ENCODE assay signal across 29 cellular contexts in the genomic region with DNA sequence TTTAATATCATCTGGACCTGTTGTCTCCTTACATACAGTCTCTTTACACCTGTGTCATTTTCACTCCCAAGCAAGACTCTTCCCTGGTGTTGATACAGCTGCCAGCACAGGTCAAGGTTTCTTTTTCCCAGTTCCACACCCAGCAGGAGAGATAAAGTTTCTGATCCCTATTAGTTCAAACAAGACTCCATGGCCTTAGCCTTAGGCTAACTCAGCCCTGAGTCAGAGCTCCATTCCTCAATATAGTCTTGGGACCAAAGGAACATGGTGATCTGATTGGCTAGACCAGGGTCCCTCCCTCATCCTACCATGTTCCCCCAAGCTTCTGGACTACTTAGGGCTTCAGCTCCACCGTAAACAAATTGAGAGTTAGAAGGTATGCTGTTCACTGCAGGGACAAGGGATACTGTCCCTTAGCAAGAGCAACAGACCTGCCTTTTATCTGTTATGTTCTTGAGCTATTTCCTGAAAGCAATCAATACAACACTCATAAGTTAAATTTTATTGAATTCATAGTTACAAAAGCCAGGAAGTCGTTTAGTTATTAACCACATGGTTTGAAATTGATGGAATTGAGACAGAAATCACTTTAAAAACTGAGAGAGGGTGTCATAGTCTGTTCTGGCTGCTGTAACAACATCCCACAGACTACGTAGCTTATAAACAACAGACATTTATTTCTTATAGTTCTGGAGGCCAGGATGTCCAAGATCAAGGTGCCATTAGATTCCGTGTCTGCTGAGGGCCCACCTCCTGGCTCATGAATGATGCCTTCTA. TPM values are rescaled to one million over a fixed set of nuclear protein-coding genes. Genes with fewer than 3 reads are reported as not detected.
A peak's percentile ranks its signal among the peaks of the same experiment; 100 is the strongest.
DNase-seq lines count a peak whose midpoint lies in the region; ATAC-seq and TF ChIP-seq lines count a peak whose summit lies in the region.
"Had no signal": no experiment of that assay in that cellular context is flagged by ENCODE, and none has a peak within 500 bp of the region (broad histone marks: within the 10 kb centered on the region; RNA-seq: fewer than 3 reads in every experiment).

No MANE protein-coding gene starts in this region.

- no peak overlapping the region for H4K8ac ChIP-seq in trophoblast cell (ENCODE audit: low read depth, low read length)

- H3K4me3 Mint-ChIP-seq in activated CD4-positive, alpha-beta T cell treated with anti-CD3 and anti-CD28 coated beads, Interleukin-2, amount 10 ng/mL, durations not matched to agents 24 days and 14 days: no peak overlapping the region
- H3K4me3 Mint-ChIP-seq: activated CD4-positive, alpha-beta T cell treated with anti-CD3 and anti-CD28 coated beads for 36 hours; activated naive CD8-positive, alpha-beta T cell; CD4-positive, alpha-beta memory T cell; naive thymus-derived CD8-positive, alpha-beta T cell had no signal

- H3K4me1 ChIP-seq in Peyer's patch (peaks cover 0 to 26% (median 5%) of the 10 kb centered on the region in 4 donors), trophoblast cell (ENCODE audit: control insufficient read depth in 1 of 2, insufficient read depth in 2 of 2, low read length in 2 of 2) (peaks cover 0 to 3% of the 10 kb centered on the region in 2 experiments)
- H3K4me1 ChIP-seq: breast epithelium, uterus had no signal

- H3K27ac Mint-ChIP-seq in activated CD4-positive, alpha-beta T cell treated with anti-CD3 and anti-CD28 coated beads, Interleukin-2, amount 10 ng/mL, durations not matched to agents 24 days and 14 days: no peak overlapping the region
- H3K27ac Mint-ChIP-seq: activated CD4-positive, alpha-beta T cell treated with anti-CD3 and anti-CD28 coated beads for 36 hours; activated naive CD8-positive, alpha-beta T cell; CD4-positive, alpha-beta memory T cell had no signal

- peaks cover 3% of the 10 kb centered on the region for H3K9me3 Mint-ChIP-seq in activated CD4-positive, alpha-beta T cell treated with anti-CD3 and anti-CD28 coated beads, Interleukin-2, amount 10 ng/mL, durations not matched to agents 24 days and 14 days

- H3K9me3 ChIP-seq in Peyer's patch (no peaks in the 10 kb centered on the region), trophoblast cell (ENCODE audit: insufficient read depth, low read depth, low read length) (no peaks in the 10 kb centered on the region)
- H3K9me3 ChIP-seq: breast epithelium had no signal

- H4K12ac ChIP-seq in trophoblast cell (ENCODE audit: low read depth, low read length): no peak overlapping the region

- H3K18ac ChIP-seq in trophoblast cell (ENCODE audit: low read length): no peak overlapping the region

- H3K27me3 Mint-ChIP-seq in activated CD4-positive, alpha-beta T cell treated with anti-CD3 and anti-CD28 coated beads, Interleukin-2, amount 10 ng/mL, durations not matched to agents 24 days and 14 days: peaks cover 4% of the 10 kb centered on the region
- H3K27me3 Mint-ChIP-seq: activated CD4-positive, alpha-beta T cell treated with anti-CD3 and anti-CD28 coated beads for 36 hours; activated naive CD8-positive, alpha-beta T cell; CD4-positive, alpha-beta memory T cell; naive thymus-derived CD8-positive, alpha-beta T cell had no signal

- no peak for ATAC-seq in GM18517 (IDR thresholded peaks at IDR 0.05; ENCODE audit: unreplicated experiment)
- ATAC-seq: activated CD4-positive, alpha-beta T cell treated with anti-CD3 and anti-CD28 coated beads for 36 hours; left ventricle myocardium superior; naive thymus-derived CD8-positive, alpha-beta T cell had no signal

- WGBS in trophoblast cell (ENCODE audit: extremely low coverage, insufficient coverage, insufficient read length): no CpG with 5 or more reads among the region's 4 CpGs

- H3K4ac ChIP-seq in trophoblast cell (ENCODE audit: low read depth, low read length): no peak overlapping the region

- H3K36me3 Mint-ChIP-seq in activated CD4-positive, alpha-beta T cell treated with anti-CD3 and anti-CD28 coated beads, Interleukin-2, amount 10 ng/mL, durations not matched to agents 24 days and 14 days (ENCODE audit: low read depth): no peaks in the 10 kb centered on the region
- H3K36me3 Mint-ChIP-seq: CD4-positive, alpha-beta memory T cell had no signal

- DNase-seq in ELF-1 (ENCODE audit: low read depth, low spot score) (peak; percentile 13), Peyer's patch (peak in 1 of 3 donors; percentile 73), kidney tubule cell (ENCODE audit: low spot score) (peak; percentile 81), trophoblast cell (peak; percentile 52 to 78), NCI-H1092 (lab: John Stamatoyannopoulos, UW) (no peak)
- no peak for DNase-seq in activated CD4-positive, alpha-beta T cell treated with anti-CD3 and anti-CD28 coated beads, Interleukin-2, amount 10 ng/mL, durations not matched to agents 24 days and 14 days
- no peak for DNase-seq in activated CD4-positive, alpha-beta T cell treated with anti-CD3 and anti-CD28 coated beads, Interleukin-2, amount 50 U/mL, for 4 hours
- DNase-seq: activated CD4-positive, alpha-beta T cell treated with anti-CD3 and anti-CD28 coated beads for 36 hours; activated effector memory CD4-positive, alpha-beta T cell treated with Interleukin-2 at 50 U/mL for 16 hours; CD4-positive, alpha-beta memory T cell; DMS 273 treated with DMSO at 0.1 percent for 48 hours; effector CD4-positive, alpha-beta T cell; erythroblast; HCEC 1CT; left ventricle myocardium superior; naive thymus-derived CD8-positive, alpha-beta T cell; NCI-H1436 treated with DMSO at 0.1 percent for 48 hours; NCI-H2107; nucleus accumbens; stimulated activated naive CD4-positive, alpha-beta T cell; SW 1271; T-helper 9 cell; uterus had no signal

- H2BK12ac ChIP-seq in trophoblast cell (ENCODE audit: low read length): no peak overlapping the region

- no peaks in the 10 kb centered on the region for H3K79me1 ChIP-seq in trophoblast cell (ENCODE audit: low read length)

- no peak overlapping the region for H3K4me2 ChIP-seq in trophoblast cell (ENCODE audit: low read length)
- H3K4me2 ChIP-seq: KMS-11 had no signal

- intact Hi-C loops in activated CD4-positive, alpha-beta T cell treated with anti-CD3 and anti-CD28 coated beads, Interleukin-2, amount 10 ng/mL, durations not matched to agents 24 days and 14 days (cut with micrococcal nuclease): no loop called here

- H3K23ac ChIP-seq in trophoblast cell (ENCODE audit: low read length): no peak overlapping the region

- H3K14ac ChIP-seq in trophoblast cell (ENCODE audit: low read length): no peak overlapping the region

- TF ChIP-seq CTCF in Peyer's patch (IDR thresholded peaks at IDR 0.05): peak in 2 of 6 experiments; percentile 2 to 15

- H4K91ac ChIP-seq in trophoblast cell (ENCODE audit: low read depth, low read length): no peak overlapping the region

- H3K4me3 ChIP-seq in Peyer's patch: no peak overlapping the region
- no peak overlapping the region for H3K4me3 ChIP-seq in trophoblast cell (ENCODE audit: low read depth, low read length)
- H3K4me3 ChIP-seq: breast epithelium, skin epidermis, uterus had no signal

- H3K27ac ChIP-seq in Peyer's patch: peak overlapping the region in 3 of 4 donors; percentile 58 to 85 (median 81)
- H3K27ac ChIP-seq in trophoblast cell (ENCODE audit: low read depth, low read length): no peak overlapping the region
- H3K27ac ChIP-seq: breast epithelium, HL-60, KMS-11, skin epidermis, uterus had no signal

- no peak overlapping the region for H2AFZ ChIP-seq in trophoblast cell (ENCODE audit: insufficient read depth, low read length, poor library complexity)

- no peaks in the 10 kb centered on the region for H3K79me2 ChIP-seq in trophoblast cell (ENCODE audit: control insufficient read depth, insufficient read depth, low read length, poor library complexity)

- TF ChIP-seq POLR2A in Peyer's patch (IDR thresholded peaks at IDR 0.05): peak in 1 of 2 donors; percentile 21

- H3K27me3 ChIP-seq in Peyer's patch (no peaks in the 10 kb centered on the region), trophoblast cell (ENCODE audit: insufficient read depth, low read length) (no peaks in the 10 kb centered on the region)
- H3K27me3 ChIP-seq: breast epithelium, uterus had no signal

- no peaks in the 10 kb centered on the region for H3K4me1 Mint-ChIP-seq in activated CD4-positive, alpha-beta T cell treated with anti-CD3 and anti-CD28 coated beads, Interleukin-2, amount 10 ng/mL, durations not matched to agents 24 days and 14 days
- H3K4me1 Mint-ChIP-seq: activated CD4-positive, alpha-beta T cell treated with anti-CD3 and anti-CD28 coated beads for 36 hours; CD4-positive, alpha-beta memory T cell had no signal

- H3K9ac ChIP-seq in trophoblast cell (ENCODE audit: low read length): no peak overlapping the region
- H3K9ac ChIP-seq: KMS-11 had no signal

- H2AK5ac ChIP-seq in trophoblast cell (ENCODE audit: low read length): no peak overlapping the region

- H3K36me3 ChIP-seq in Peyer's patch (peaks cover 0 to 2% (median 0%) of the 10 kb centered on the region in 3 donors), trophoblast cell (ENCODE audit: control insufficient read depth in 1 of 2, insufficient read depth in 2 of 2, low read length in 2 of 2) (no peaks in the 10 kb centered on the region)
- H3K36me3 ChIP-seq: breast epithelium, uterus had no signal

- no peak overlapping the region for H2BK120ac ChIP-seq in trophoblast cell (ENCODE audit: insufficient read depth, low read length, poor library complexity)

- no peak overlapping the region for H2BK5ac ChIP-seq in trophoblast cell (ENCODE audit: low read depth, low read length, poor library complexity)

RNA-seq across cellular contexts. Expression of a gene that starts 20.5 kb away (rescaled TPM):
- total RNA-seq in Peyer's patch: 100 to 1,000 TPM in 2 of 4 donors, 10 to 100 TPM in 1, 1 to 10 TPM in 1; 5.0 to 357 (median 145) TPM
- polyA plus RNA-seq in trophoblast cell (2013): 0.53 and 0.67 TPM in 2 replicates
- 0.17 TPM in 1 of 2 replicates, not detected in the other for total RNA-seq in activated CD4-positive, alpha-beta T cell treated with anti-CD3 and anti-CD28 coated beads, Interleukin-2, amount 10 ng/mL, durations not matched to agents 24 days and 14 days
- total RNA-seq: naive thymus-derived CD8-positive, alpha-beta T cell had no signal
- polyA plus RNA-seq: naive thymus-derived CD8-positive, alpha-beta T cell had no signal

Comparison
In these comparisons a context has a peak if more than half of its experiments do, and no peak if none do; other contexts are left out.
1. DNase-seq: peak in ELF-1 (single experiment), kidney tubule cell (single experiment) and trophoblast cell (2 of 2); none in activated CD4-positive, alpha-beta T cell treated with anti-CD3 and anti-CD28 coated beads, Interleukin-2, amount 10 ng/mL, durations not matched to agents 24 days and 14 days (single experiment), activated CD4-positive, alpha-beta T cell treated with anti-CD3 and anti-CD28 coated beads, Interleukin-2, amount 50 U/mL, for 4 hours (0 of 2) and NCI-H1092 (single experiment).